In the genomic region with DNA sequence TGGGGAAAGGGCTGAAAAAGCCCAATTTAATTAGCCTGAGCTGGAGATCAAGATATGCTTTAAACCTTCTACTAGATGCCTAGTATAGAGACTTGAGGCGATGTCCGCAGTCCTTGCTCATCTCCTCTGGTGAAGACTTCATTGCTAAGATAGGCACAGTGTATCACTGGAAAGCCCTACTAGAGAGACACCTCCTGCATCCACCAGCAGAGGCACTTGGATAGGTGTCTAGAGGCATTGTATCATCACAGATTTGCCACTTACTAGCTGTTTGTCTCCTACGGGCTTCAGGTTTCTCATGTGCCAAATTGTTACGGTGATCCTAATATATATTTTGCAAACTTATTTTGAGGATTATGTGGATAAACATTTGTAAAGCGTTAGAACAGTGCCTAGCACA, we compare ENCODE assay signal across 2 cellular contexts.
TF ChIP-seq lines count a peak whose summit lies in the region.

No MANE protein-coding gene starts in this region.

TF ChIP-seq in GM23338, 12 proteins besides CTCF, POLR2A, EP300 and RAD21 (continued from another document):
- TF ChIP-seq, protein P1, sequence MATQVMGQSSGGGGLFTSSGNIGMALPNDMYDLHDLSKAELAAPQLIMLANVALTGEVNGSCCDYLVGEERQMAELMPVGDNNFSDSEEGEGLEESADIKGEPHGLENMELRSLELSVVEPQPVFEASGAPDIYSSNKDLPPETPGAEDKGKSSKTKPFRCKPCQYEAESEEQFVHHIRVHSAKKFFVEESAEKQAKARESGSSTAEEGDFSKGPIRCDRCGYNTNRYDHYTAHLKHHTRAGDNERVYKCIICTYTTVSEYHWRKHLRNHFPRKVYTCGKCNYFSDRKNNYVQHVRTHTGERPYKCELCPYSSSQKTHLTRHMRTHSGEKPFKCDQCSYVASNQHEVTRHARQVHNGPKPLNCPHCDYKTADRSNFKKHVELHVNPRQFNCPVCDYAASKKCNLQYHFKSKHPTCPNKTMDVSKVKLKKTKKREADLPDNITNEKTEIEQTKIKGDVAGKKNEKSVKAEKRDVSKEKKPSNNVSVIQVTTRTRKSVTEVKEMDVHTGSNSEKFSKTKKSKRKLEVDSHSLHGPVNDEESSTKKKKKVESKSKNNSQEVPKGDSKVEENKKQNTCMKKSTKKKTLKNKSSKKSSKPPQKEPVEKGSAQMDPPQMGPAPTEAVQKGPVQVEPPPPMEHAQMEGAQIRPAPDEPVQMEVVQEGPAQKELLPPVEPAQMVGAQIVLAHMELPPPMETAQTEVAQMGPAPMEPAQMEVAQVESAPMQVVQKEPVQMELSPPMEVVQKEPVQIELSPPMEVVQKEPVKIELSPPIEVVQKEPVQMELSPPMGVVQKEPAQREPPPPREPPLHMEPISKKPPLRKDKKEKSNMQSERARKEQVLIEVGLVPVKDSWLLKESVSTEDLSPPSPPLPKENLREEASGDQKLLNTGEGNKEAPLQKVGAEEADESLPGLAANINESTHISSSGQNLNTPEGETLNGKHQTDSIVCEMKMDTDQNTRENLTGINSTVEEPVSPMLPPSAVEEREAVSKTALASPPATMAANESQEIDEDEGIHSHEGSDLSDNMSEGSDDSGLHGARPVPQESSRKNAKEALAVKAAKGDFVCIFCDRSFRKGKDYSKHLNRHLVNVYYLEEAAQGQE (IDR thresholded peaks at IDR 0.05; ENCODE audit: unreplicated experiment) = no peak
- TF ChIP-seq, protein P2, sequence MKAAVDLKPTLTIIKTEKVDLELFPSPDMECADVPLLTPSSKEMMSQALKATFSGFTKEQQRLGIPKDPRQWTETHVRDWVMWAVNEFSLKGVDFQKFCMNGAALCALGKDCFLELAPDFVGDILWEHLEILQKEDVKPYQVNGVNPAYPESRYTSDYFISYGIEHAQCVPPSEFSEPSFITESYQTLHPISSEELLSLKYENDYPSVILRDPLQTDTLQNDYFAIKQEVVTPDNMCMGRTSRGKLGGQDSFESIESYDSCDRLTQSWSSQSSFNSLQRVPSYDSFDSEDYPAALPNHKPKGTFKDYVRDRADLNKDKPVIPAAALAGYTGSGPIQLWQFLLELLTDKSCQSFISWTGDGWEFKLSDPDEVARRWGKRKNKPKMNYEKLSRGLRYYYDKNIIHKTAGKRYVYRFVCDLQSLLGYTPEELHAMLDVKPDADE (IDR thresholded peaks at IDR 0.05) = no peak

TF ChIP-seq in WTC11, 78 proteins besides CTCF, POLR2A, EP300 and RAD21 (continued from another document):
- TF ChIP-seq, protein P3, sequence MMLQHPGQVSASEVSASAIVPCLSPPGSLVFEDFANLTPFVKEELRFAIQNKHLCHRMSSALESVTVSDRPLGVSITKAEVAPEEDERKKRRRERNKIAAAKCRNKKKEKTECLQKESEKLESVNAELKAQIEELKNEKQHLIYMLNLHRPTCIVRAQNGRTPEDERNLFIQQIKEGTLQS (CRISPR knock-in tag; conservative IDR thresholded peaks at IDR 0.05) = no peak
- TF ChIP-seq SOX15 (CRISPR knock-in tag; IDR thresholded peaks at IDR 0.05) (no peak), FOXJ3 (CRISPR knock-in tag; IDR thresholded peaks at IDR 0.05; ENCODE audit: borderline replicate concordance) (no peak), JAZF1 (CRISPR knock-in tag; IDR thresholded peaks at IDR 0.05) (no peak), GABPB1 (CRISPR knock-in tag; IDR thresholded peaks at IDR 0.05) (no peak), TEAD1 (CRISPR knock-in tag; IDR thresholded peaks at IDR 0.05) (no peak), GRHL2 (CRISPR knock-in tag; IDR thresholded peaks at IDR 0.05; ENCODE audit: insufficient replicate concordance, severe bottlenecking) (no peak), ZNF396 (CRISPR knock-in tag; IDR thresholded peaks at IDR 0.05; ENCODE audit: borderline replicate concordance) (no peak), ETV6 (CRISPR knock-in tag; IDR thresholded peaks at IDR 0.05) (no peak), CREB1 (CRISPR knock-in tag; IDR thresholded peaks at IDR 0.05) (no peak)
- TF ChIP-seq, protein P4, sequence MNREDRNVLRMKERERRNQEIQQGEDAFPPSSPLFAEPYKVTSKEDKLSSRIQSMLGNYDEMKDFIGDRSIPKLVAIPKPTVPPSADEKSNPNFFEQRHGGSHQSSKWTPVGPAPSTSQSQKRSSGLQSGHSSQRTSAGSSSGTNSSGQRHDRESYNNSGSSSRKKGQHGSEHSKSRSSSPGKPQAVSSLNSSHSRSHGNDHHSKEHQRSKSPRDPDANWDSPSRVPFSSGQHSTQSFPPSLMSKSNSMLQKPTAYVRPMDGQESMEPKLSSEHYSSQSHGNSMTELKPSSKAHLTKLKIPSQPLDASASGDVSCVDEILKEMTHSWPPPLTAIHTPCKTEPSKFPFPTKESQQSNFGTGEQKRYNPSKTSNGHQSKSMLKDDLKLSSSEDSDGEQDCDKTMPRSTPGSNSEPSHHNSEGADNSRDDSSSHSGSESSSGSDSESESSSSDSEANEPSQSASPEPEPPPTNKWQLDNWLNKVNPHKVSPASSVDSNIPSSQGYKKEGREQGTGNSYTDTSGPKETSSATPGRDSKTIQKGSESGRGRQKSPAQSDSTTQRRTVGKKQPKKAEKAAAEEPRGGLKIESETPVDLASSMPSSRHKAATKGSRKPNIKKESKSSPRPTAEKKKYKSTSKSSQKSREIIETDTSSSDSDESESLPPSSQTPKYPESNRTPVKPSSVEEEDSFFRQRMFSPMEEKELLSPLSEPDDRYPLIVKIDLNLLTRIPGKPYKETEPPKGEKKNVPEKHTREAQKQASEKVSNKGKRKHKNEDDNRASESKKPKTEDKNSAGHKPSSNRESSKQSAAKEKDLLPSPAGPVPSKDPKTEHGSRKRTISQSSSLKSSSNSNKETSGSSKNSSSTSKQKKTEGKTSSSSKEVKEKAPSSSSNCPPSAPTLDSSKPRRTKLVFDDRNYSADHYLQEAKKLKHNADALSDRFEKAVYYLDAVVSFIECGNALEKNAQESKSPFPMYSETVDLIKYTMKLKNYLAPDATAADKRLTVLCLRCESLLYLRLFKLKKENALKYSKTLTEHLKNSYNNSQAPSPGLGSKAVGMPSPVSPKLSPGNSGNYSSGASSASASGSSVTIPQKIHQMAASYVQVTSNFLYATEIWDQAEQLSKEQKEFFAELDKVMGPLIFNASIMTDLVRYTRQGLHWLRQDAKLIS (CRISPR knock-in tag; IDR thresholded peaks at IDR 0.05; ENCODE audit: borderline replicate concordance) = no peak
- TF ChIP-seq, protein P5, sequence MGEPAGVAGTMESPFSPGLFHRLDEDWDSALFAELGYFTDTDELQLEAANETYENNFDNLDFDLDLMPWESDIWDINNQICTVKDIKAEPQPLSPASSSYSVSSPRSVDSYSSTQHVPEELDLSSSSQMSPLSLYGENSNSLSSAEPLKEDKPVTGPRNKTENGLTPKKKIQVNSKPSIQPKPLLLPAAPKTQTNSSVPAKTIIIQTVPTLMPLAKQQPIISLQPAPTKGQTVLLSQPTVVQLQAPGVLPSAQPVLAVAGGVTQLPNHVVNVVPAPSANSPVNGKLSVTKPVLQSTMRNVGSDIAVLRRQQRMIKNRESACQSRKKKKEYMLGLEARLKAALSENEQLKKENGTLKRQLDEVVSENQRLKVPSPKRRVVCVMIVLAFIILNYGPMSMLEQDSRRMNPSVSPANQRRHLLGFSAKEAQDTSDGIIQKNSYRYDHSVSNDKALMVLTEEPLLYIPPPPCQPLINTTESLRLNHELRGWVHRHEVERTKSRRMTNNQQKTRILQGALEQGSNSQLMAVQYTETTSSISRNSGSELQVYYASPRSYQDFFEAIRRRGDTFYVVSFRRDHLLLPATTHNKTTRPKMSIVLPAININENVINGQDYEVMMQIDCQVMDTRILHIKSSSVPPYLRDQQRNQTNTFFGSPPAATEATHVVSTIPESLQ (CRISPR knock-in tag; IDR thresholded peaks at IDR 0.05) = no peak
- TF ChIP-seq, protein P6, sequence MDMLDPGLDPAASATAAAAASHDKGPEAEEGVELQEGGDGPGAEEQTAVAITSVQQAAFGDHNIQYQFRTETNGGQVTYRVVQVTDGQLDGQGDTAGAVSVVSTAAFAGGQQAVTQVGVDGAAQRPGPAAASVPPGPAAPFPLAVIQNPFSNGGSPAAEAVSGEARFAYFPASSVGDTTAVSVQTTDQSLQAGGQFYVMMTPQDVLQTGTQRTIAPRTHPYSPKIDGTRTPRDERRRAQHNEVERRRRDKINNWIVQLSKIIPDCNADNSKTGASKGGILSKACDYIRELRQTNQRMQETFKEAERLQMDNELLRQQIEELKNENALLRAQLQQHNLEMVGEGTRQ (CRISPR knock-in tag; IDR thresholded peaks at IDR 0.05) = no peak
- TF ChIP-seq, protein P7, sequence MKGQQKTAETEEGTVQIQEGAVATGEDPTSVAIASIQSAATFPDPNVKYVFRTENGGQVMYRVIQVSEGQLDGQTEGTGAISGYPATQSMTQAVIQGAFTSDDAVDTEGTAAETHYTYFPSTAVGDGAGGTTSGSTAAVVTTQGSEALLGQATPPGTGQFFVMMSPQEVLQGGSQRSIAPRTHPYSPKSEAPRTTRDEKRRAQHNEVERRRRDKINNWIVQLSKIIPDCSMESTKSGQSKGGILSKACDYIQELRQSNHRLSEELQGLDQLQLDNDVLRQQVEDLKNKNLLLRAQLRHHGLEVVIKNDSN (CRISPR knock-in tag; IDR thresholded peaks at IDR 0.05) = no peak
